In the genomic region with DNA sequence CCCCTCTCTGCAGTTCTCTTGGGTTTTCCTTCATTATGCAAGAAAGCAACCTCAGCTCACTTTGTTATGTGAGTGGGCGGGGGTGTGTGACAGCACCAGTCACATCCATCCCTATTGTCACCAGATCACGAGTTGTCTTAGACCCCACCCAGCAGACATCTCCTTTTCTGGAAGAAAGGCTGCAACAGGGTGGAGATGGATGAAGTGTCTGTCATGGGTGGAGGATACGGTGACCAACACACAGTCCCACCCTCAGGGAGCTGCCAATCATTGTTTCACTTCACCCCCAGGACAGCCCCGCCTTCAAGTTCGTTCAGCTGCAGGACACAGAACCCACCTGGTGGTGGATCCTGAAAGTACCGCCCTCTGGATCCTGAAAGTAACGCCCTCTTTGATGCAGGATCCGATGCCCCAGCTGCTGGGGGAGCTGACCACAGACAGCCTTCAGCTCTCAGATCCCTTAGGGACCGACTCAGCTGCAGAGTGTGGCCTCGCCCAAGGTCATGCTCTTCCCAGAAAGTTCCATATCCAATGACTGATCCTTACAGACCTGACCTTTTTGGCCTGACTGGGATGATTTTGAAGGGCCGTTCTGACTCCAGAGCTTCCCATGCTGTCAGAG, we compare ENCODE assay signal across 9 cellular contexts.
DNase-seq lines count a peak whose midpoint lies in the region; ATAC-seq and TF ChIP-seq lines count a peak whose summit lies in the region.
"Had no signal": no experiment of that assay in that cellular context is flagged by ENCODE, and none has a peak within 500 bp of the region (broad histone marks: within the 10 kb centered on the region; RNA-seq: fewer than 3 reads in every experiment).

No MANE protein-coding gene starts in this region.

- no peaks in the 10 kb centered on the region for H3K4me1 ChIP-seq in foreskin keratinocyte
- no peaks in the 10 kb centered on the region for H3K4me1 ChIP-seq in stomach

- no peak for TF ChIP-seq EP300 in stomach (IDR thresholded peaks at IDR 0.05)

- ATAC-seq in HG02678 (IDR thresholded peaks at IDR 0.05; ENCODE audit: unreplicated experiment) (peak; percentile 57), foreskin keratinocyte (peak; percentile 57)
- ATAC-seq in stimulated activated effector memory CD8-positive, alpha-beta T cell treated with anti-CD3 and anti-CD28 coated beads, Interleukin-12 subunit alpha, Interleukin-12 subunit beta, amount 100 ng/mL, for 72 hours: peak; percentile 69

- intact Hi-C loops in head of caudate nucleus (cut with DNase I) (no loop called here), stomach (cut with DNase I; ENCODE audit: low total_unique reads) (no loop called here)

- in situ Hi-C loops in SK-MEL-5 (cut with HindIII; ENCODE audit: low pct_unique_long_range_greater_than_20kb, low sequenced_read_pairs): no loop called here

- TF ChIP-seq CTCF in GM12864 (IDR thresholded peaks at IDR 0.05; ENCODE audit: low read depth, low read length, missing control alignments): peak; percentile 66
- peak; percentile 36 for TF ChIP-seq CTCF in foreskin keratinocyte (conservative IDR thresholded peaks at IDR 0.05)
- no peak for TF ChIP-seq CTCF in stomach (IDR thresholded peaks at IDR 0.05)

- no peaks in the 10 kb centered on the region for H3K36me3 ChIP-seq in stomach

- H3K9me3 Mint-ChIP-seq in stimulated activated effector memory CD8-positive, alpha-beta T cell treated with anti-CD3 and anti-CD28 coated beads, Interleukin-12 subunit alpha, Interleukin-12 subunit beta, amount 100 ng/mL, for 72 hours: no peaks in the 10 kb centered on the region
- H3K9me3 Mint-ChIP-seq: T-helper 1 cell treated with Interleukin-12 subunit alpha and Interleukin-12 subunit beta and Interleukin-4 antibody, amounts not matched to agents 30 μg/mL and 1 μg/mL, for 36 hours had no signal

- peak; percentile 25 for DNase-seq in GM12864 (ENCODE audit: low read depth)
- peak; percentile 61 for DNase-seq in SK-MEL-5 (ENCODE audit: low read depth, low spot score)
- no peak for DNase-seq in foreskin keratinocyte
- DNase-seq in stimulated activated effector memory CD8-positive, alpha-beta T cell treated with anti-CD3 and anti-CD28 coated beads, Interleukin-12 subunit alpha, Interleukin-12 subunit beta, amount 100 ng/mL, for 72 hours (ENCODE audit: low spot score in 2 of 2): peak in 1 of 2 donors; percentile 57
- no peak for DNase-seq in epidermal melanocyte (ENCODE audit: insufficient read length, low spot score)
- DNase-seq in head of caudate nucleus: no peak
- DNase-seq in stomach: no peak

- WGBS in stomach, 5 donors: 70 to 75% (median 74%) methylated on average over 10 to 11 of the region's 11 CpGs

- no peak for TF ChIP-seq POLR2A in stomach (IDR thresholded peaks at IDR 0.05)

- no peaks in the 10 kb centered on the region for H3K36me3 Mint-ChIP-seq in stimulated activated effector memory CD8-positive, alpha-beta T cell treated with anti-CD3 and anti-CD28 coated beads, Interleukin-12 subunit alpha, Interleukin-12 subunit beta, amount 100 ng/mL, for 72 hours

- H3K27me3 ChIP-seq in foreskin keratinocyte (peaks cover 3% of the 10 kb centered on the region), stomach (no peaks in the 10 kb centered on the region)

- no peak overlapping the region for H3K27ac ChIP-seq in foreskin keratinocyte
- no peak overlapping the region for H3K27ac ChIP-seq in stomach

- peak overlapping the region; percentile 58 for H3K27ac Mint-ChIP-seq in stimulated activated effector memory CD8-positive, alpha-beta T cell treated with anti-CD3 and anti-CD28 coated beads, Interleukin-12 subunit alpha, Interleukin-12 subunit beta, amount 100 ng/mL, for 72 hours
- H3K27ac Mint-ChIP-seq: T-helper 1 cell treated with Interleukin-12 subunit alpha and Interleukin-12 subunit beta and Interleukin-4 antibody, amounts not matched to agents 30 μg/mL and 1 μg/mL, for 36 hours had no signal

- no peak overlapping the region for H3K4me3 ChIP-seq in GM12864 (ENCODE audit: low read depth, low read length)
- H3K4me3 ChIP-seq in stomach: no peak overlapping the region

- H3K9me3 ChIP-seq in stomach: no peaks in the 10 kb centered on the region

- no peak overlapping the region for H3K4me3 Mint-ChIP-seq in stimulated activated effector memory CD8-positive, alpha-beta T cell treated with anti-CD3 and anti-CD28 coated beads, Interleukin-12 subunit alpha, Interleukin-12 subunit beta, amount 100 ng/mL, for 72 hours
- H3K4me3 Mint-ChIP-seq: T-helper 1 cell treated with Interleukin-12 subunit alpha and Interleukin-12 subunit beta and Interleukin-4 antibody, amounts not matched to agents 30 μg/mL and 1 μg/mL, for 36 hours had no signal

- H3K4me1 Mint-ChIP-seq in stimulated activated effector memory CD8-positive, alpha-beta T cell treated with anti-CD3 and anti-CD28 coated beads, Interleukin-12 subunit alpha, Interleukin-12 subunit beta, amount 100 ng/mL, for 72 hours: peaks cover 17% of the 10 kb centered on the region

Comparison
In these comparisons a context has a peak if more than half of its experiments do, and no peak if none do; other contexts are left out.
1. DNase-seq: peak in GM12864 (single experiment) and SK-MEL-5 (single experiment); none in foreskin keratinocyte (0 of 2), epidermal melanocyte (single experiment), head of caudate nucleus (0 of 42) and stomach (single experiment).
2. CTCF ChIP-seq: peak in GM12864 (single experiment) and foreskin keratinocyte (single experiment); none in stomach (0 of 7).
3. Peak in every context shown above with its lines, with median percentiles within 50 percentile points of each other: ATAC-seq.